Comparison of ENCODE assay signal across 8 cellular contexts in genomic region chr4:91268481-91268880, GRCh38.
A peak's percentile ranks its signal among the peaks of the same experiment; 100 is the strongest.
DNase-seq lines count a peak whose midpoint lies in the region; ATAC-seq, FAIRE-seq and TF ChIP-seq lines count a peak whose summit lies in the region.
"Not testable (repeated sequence)": the region's sequence is repeated elsewhere in the genome, so short reads cannot be mapped to it uniquely, and the experiment has no call there.

No MANE protein-coding gene starts in this region.

- H3K4me1 ChIP-seq in GM23338 (ENCODE audit: insufficient read depth) = peaks cover 33% of the 10 kb centered on the region
- H3K4me1 ChIP-seq in astrocyte (ENCODE audit: insufficient read depth, low read length); endodermal cell (ENCODE audit: control insufficient read depth, insufficient read depth, low read length); iPS DF 6.9 (ENCODE audit: control insufficient read depth, insufficient read depth, low read length); mesendoderm (ENCODE audit: control insufficient read depth, low read depth, low read length); neural progenitor cell: not testable (repeated sequence)

- not testable (repeated sequence) for H2BK15ac ChIP-seq in mesendoderm (replicated peaks; ENCODE audit: low read depth)

- peak overlapping the region; percentile 67 for H3K27ac ChIP-seq in GM23338 (ENCODE audit: low read depth)
- H3K27ac ChIP-seq in astrocyte (ENCODE audit: low read depth, low read length); endodermal cell (ENCODE audit: low read depth, low read length); iPS DF 6.9 (ENCODE audit: low read length); mesendoderm (ENCODE audit: low read depth, low read length); neural progenitor cell: not testable (repeated sequence)

- H2AK5ac ChIP-seq in mesendoderm (ENCODE audit: low read length) = not testable (repeated sequence)

- not testable (repeated sequence) for FAIRE-seq in astrocyte (lab: Jason Lieb, UNC)

- H4K20me1 ChIP-seq in GM23338 (replicated peaks; ENCODE audit: insufficient read depth); astrocyte (ENCODE audit: insufficient read depth, low read length); neural progenitor cell (ENCODE audit: low read depth): not testable (repeated sequence)

- not testable (repeated sequence) for H3K56ac ChIP-seq in mesendoderm (ENCODE audit: low read length)

- H3K36me3 ChIP-seq in GM23338 (ENCODE audit: insufficient read depth); astrocyte (ENCODE audit: insufficient read depth, low read length); endodermal cell (ENCODE audit: control insufficient read depth, insufficient read depth, low read length); iPS DF 6.9 (ENCODE audit: control insufficient read depth, insufficient read depth, low read length); mesendoderm (ENCODE audit: control insufficient read depth, insufficient read depth, low read length); neural progenitor cell: not testable (repeated sequence)

- H2BK5ac ChIP-seq in mesendoderm (ENCODE audit: low read length) = not testable (repeated sequence)

- H3K9me2 ChIP-seq in GM23338 (ENCODE audit: insufficient read depth) = not testable (repeated sequence)

- not testable (repeated sequence) for H3K79me2 ChIP-seq in GM23338 (replicated peaks; ENCODE audit: insufficient read depth); astrocyte (ENCODE audit: insufficient read depth, low read length); mesendoderm (ENCODE audit: control insufficient read depth, insufficient read depth, low read length); neural progenitor cell (ENCODE audit: low read depth)

- H3K27ac Mint-ChIP-seq in GM23338 = peak overlapping the region; percentile 96
- H3K27ac Mint-ChIP-seq in astrocyte (ENCODE audit: unreplicated experiment) = peak overlapping the region; percentile 16
- peak overlapping the region; percentile 97 for H3K27ac Mint-ChIP-seq in endodermal cell
- peak overlapping the region; percentile 1 for H3K27ac Mint-ChIP-seq in neural progenitor cell
- peak overlapping the region; percentile 99 for H3K27ac Mint-ChIP-seq in type B pancreatic cell

- TF ChIP-seq CTCF in GM23338 (conservative IDR thresholded peaks at IDR 0.05; ENCODE audit: low read depth in 2 of 2); astrocyte (IDR thresholded peaks at IDR 0.05; ENCODE audit: insufficient read depth, low read depth, low read length); endodermal cell (conservative IDR thresholded peaks at IDR 0.05); neural progenitor cell (IDR thresholded peaks at IDR 0.05); type B pancreatic cell (conservative IDR thresholded peaks at IDR 0.05): not testable (repeated sequence)

- 56 to 100% methylated on average over 2 to 4 of the region's 4 CpGs for WGBS in endodermal cell (ENCODE audit: insufficient coverage in 1 of 2, insufficient read length in 1 of 2), 2 experiments
- WGBS in iPS DF 6.9 (ENCODE audit: insufficient coverage, insufficient read length) = no CpG with 5 or more reads among the region's 4 CpGs
- WGBS in mesendoderm (ENCODE audit: extremely low coverage, insufficient coverage, low lambda C conversion rate) = no CpG with 5 or more reads among the region's 4 CpGs

- H3K4me3 Mint-ChIP-seq in GM23338; astrocyte (ENCODE audit: unreplicated experiment); endodermal cell; neural progenitor cell: not testable (repeated sequence)
- peak overlapping the region; percentile 75 for H3K4me3 Mint-ChIP-seq in type B pancreatic cell

- not testable (repeated sequence) for H2BK120ac ChIP-seq in mesendoderm (ENCODE audit: low read depth, low read length)

- H2AFZ ChIP-seq in GM23338; astrocyte (ENCODE audit: low read depth, low read length): not testable (repeated sequence)
- peak overlapping the region; percentile 72 for H2AFZ ChIP-seq in neural progenitor cell (replicated peaks)

- H3K9ac ChIP-seq in astrocyte (ENCODE audit: low read length); mesendoderm (ENCODE audit: low read length); neural progenitor cell: not testable (repeated sequence)
- peak overlapping the region; percentile 2 for H3K9ac ChIP-seq in endodermal cell (ENCODE audit: extremely low read depth, low read length, poor library complexity, severe bottlenecking)

- not testable (repeated sequence) for H3F3A ChIP-seq in GM23338 (replicated peaks; ENCODE audit: low read depth); neural progenitor cell (ENCODE audit: low read depth)

- not testable (repeated sequence) for H4K5ac ChIP-seq in mesendoderm (ENCODE audit: low read length)

- not testable (repeated sequence) for H3K18ac ChIP-seq in mesendoderm (ENCODE audit: low read length)

- not testable (repeated sequence) for H3K4me3 ChIP-seq in GM23338; astrocyte (ENCODE audit: insufficient read depth, low read depth, low read length); endodermal cell (ENCODE audit: low read length); iPS DF 6.9 (ENCODE audit: low read length); mesendoderm (ENCODE audit: low read length); neural progenitor cell

- H3K23ac ChIP-seq in mesendoderm (ENCODE audit: low read length) = not testable (repeated sequence)

- H3K27me3 ChIP-seq in GM23338 (ENCODE audit: insufficient read depth); astrocyte (ENCODE audit: insufficient read depth, low read length); endodermal cell (ENCODE audit: control insufficient read depth, insufficient read depth, low read length, poor library complexity, severe bottlenecking); iPS DF 6.9 (ENCODE audit: control insufficient read depth, insufficient read depth, low read length); mesendoderm (ENCODE audit: insufficient read depth, low read length, poor library complexity); neural progenitor cell: not testable (repeated sequence)

- not testable (repeated sequence) for H3K4me2 ChIP-seq in GM23338; astrocyte (ENCODE audit: low read length); mesendoderm (ENCODE audit: low read length); neural progenitor cell

- H3K36me3 Mint-ChIP-seq in GM23338 (ENCODE audit: low read depth) = peaks cover 27% of the 10 kb centered on the region
- H3K36me3 Mint-ChIP-seq in astrocyte (ENCODE audit: low read depth, unreplicated experiment); endodermal cell (ENCODE audit: low read depth); neural progenitor cell; type B pancreatic cell: not testable (repeated sequence)

- peak; percentile 81 for DNase-seq in GM23338 (ENCODE audit: low spot score)
- peak; percentile 4 for DNase-seq in NCI-H69 (lab: John Stamatoyannopoulos, UW)
- not testable (repeated sequence) for DNase-seq in astrocyte (ENCODE audit: low read depth); type B pancreatic cell (ENCODE audit: extremely low spot score, unreplicated experiment)
- peak; percentile 91 for DNase-seq in endodermal cell
- peak; percentile 20 for DNase-seq in iPS DF 6.9 (ENCODE audit: low read depth, low spot score)
- peak; percentile 97 for DNase-seq in mesendoderm
- peak; percentile 21 for DNase-seq in neural progenitor cell (ENCODE audit: low spot score)

- H3K9me3 Mint-ChIP-seq in GM23338 = peaks cover 17% of the 10 kb centered on the region
- H3K9me3 Mint-ChIP-seq in astrocyte (ENCODE audit: unreplicated experiment); neural progenitor cell: not testable (repeated sequence)
- peaks cover 33% of the 10 kb centered on the region for H3K9me3 Mint-ChIP-seq in endodermal cell
- H3K9me3 Mint-ChIP-seq in type B pancreatic cell = peaks cover 23% of the 10 kb centered on the region

- H3K4me1 Mint-ChIP-seq in GM23338 (peaks cover 33% of the 10 kb centered on the region; the same call in 2 of the 3 replicates), endodermal cell (peaks cover 26% of the 10 kb centered on the region), neural progenitor cell (peaks cover 14% of the 10 kb centered on the region), type B pancreatic cell (ENCODE audit: unreplicated experiment) (peaks cover 28% of the 10 kb centered on the region)
- H3K4me1 Mint-ChIP-seq in astrocyte (ENCODE audit: low read depth, unreplicated experiment) = not testable (repeated sequence)

- not testable (repeated sequence) for H3K4ac ChIP-seq in mesendoderm (ENCODE audit: low read depth, low read length)

- not testable (repeated sequence) for H3K9me3 ChIP-seq in astrocyte (ENCODE audit: insufficient read depth, low read depth, low read length); iPS DF 6.9 (ENCODE audit: control insufficient read depth, insufficient read depth, low read length); neural progenitor cell (ENCODE audit: low read depth)
- H3K9me3 ChIP-seq in endodermal cell (ENCODE audit: control insufficient read depth, low read length) = peaks cover 14% of the 10 kb centered on the region

- H3K79me1 ChIP-seq in mesendoderm (ENCODE audit: low read length) = not testable (repeated sequence)

- H4K8ac ChIP-seq in mesendoderm (ENCODE audit: low read depth, low read length) = not testable (repeated sequence)

- not testable (repeated sequence) for H3K27me3 Mint-ChIP-seq in GM23338 (ENCODE audit: insufficient read depth, low read depth, poor library complexity); astrocyte (ENCODE audit: low read depth, unreplicated experiment); endodermal cell (ENCODE audit: insufficient read depth); neural progenitor cell (ENCODE audit: insufficient read depth, low read depth); type B pancreatic cell

- peak; percentile 53 for ATAC-seq in GM23338

Comparison
In these comparisons a context has a peak if more than half of its experiments do, and no peak if none do; other contexts are left out.
1. H3K27ac Mint-ChIP-seq: peak in every context shown above with its lines; median percentile 99 in type B pancreatic cell; 97 in endodermal cell; 96 in GM23338; 16 in astrocyte; 1 in neural progenitor cell.